ENCODE assay signal across 12 cellular contexts in genomic region chr3:193016437-193016887, GRCh38.
DNase-seq lines count a peak whose midpoint lies in the region; ATAC-seq, FAIRE-seq and TF ChIP-seq lines count a peak whose summit lies in the region.
"Had no signal": no experiment of that assay in that cellular context is flagged by ENCODE, and none has a peak within 500 bp of the region (broad histone marks: within the 10 kb centered on the region; RNA-seq: fewer than 3 reads in every experiment).

No MANE protein-coding gene starts in this region.

- H3K4me3 Mint-ChIP-seq in H9 = peak overlapping the region; percentile 10 to 61; a peak in 2 of 5 replicates
- H3K4me3 Mint-ChIP-seq in stimulated activated naive CD8-positive, alpha-beta T cell treated with anti-CD3 and anti-CD28 coated beads, Interleukin-15, amount 100 ng/mL, for 72 hours = no peak overlapping the region
- H3K4me3 Mint-ChIP-seq: T-helper 17 cell had no signal

- ATAC-seq in stimulated activated naive CD8-positive, alpha-beta T cell treated with anti-CD3 and anti-CD28 coated beads, Interleukin-15, amount 100 ng/mL, for 72 hours = no peak
- ATAC-seq: T-helper 17 cell had no signal

- H3K4ac ChIP-seq in H9 (ENCODE audit: low read depth, low read length) (no peak overlapping the region), H1 (replicated peaks; ENCODE audit: insufficient read length, low read depth, low read length) (no peak overlapping the region)

- intact Hi-C loops in ovary (cut with DNase I) = no loop called here

- no peaks in the 10 kb centered on the region for H3K79me1 ChIP-seq in H9 (ENCODE audit: insufficient read depth, low read depth, low read length, poor library complexity, severe bottlenecking)
- no peaks in the 10 kb centered on the region for H3K79me1 ChIP-seq in H1 (ENCODE audit: low read depth, low read length)

- in situ Hi-C loops in GM13976 (cut with MboI; ENCODE audit: low sequenced_read_pairs, unreplicated experiment) = no loop called here

- no peak overlapping the region for H3K27ac ChIP-seq in H9 (ENCODE audit: insufficient read length, low read depth, low read length)
- H3K27ac ChIP-seq in H1 (ENCODE audit: low read depth, low read length) = no peak overlapping the region
- no peak overlapping the region for H3K27ac ChIP-seq in ovary
- H3K27ac ChIP-seq in suprapubic skin = no peak overlapping the region
- no peak overlapping the region for H3K27ac ChIP-seq in Peyer's patch

- no peaks in the 10 kb centered on the region for H3K9me3 ChIP-seq in H9 (ENCODE audit: control insufficient read depth, low read depth, low read length)
- H3K9me3 ChIP-seq in H1 (ENCODE audit: insufficient read depth in 2 of 2, low read depth in 1 of 2, low read length in 1 of 2) = peaks cover 3% of the 10 kb centered on the region in 2 experiments; a peak in 2 of 4 replicates
- H3K9me3 ChIP-seq in ovary = no peaks in the 10 kb centered on the region
- no peaks in the 10 kb centered on the region for H3K9me3 ChIP-seq in suprapubic skin
- H3K9me3 ChIP-seq in Peyer's patch = no peaks in the 10 kb centered on the region

- H3K18ac ChIP-seq in H9 (ENCODE audit: insufficient read length, low read depth, low read length) (no peak overlapping the region), H1 (ENCODE audit: extremely low read depth, low read length) (no peak overlapping the region)

- no peak overlapping the region for H2BK5ac ChIP-seq in H9 (ENCODE audit: insufficient read length, low read length)
- peak overlapping the region; percentile 47; the same call in 1 of the 2 replicates for H2BK5ac ChIP-seq in H1 (ENCODE audit: low read depth, low read length)

- H4K8ac ChIP-seq in H9 (replicated peaks; ENCODE audit: insufficient read length, low read depth, low read length) (no peak overlapping the region), H1 (ENCODE audit: extremely low read depth, insufficient read depth, low read length) (no peak overlapping the region)

- 0 out of 8 replicates have a peak, but pooled peaks cover 0 to 2% (median 0%) of the 10 kb centered on the region in 4 experiments for H3K36me3 ChIP-seq in H1 (ENCODE audit: control insufficient read depth in 2 of 4, insufficient read depth in 4 of 4, low read length in 3 of 4)
- H3K36me3 ChIP-seq in ovary = no peaks in the 10 kb centered on the region
- H3K36me3 ChIP-seq in suprapubic skin = no peaks in the 10 kb centered on the region
- no peaks in the 10 kb centered on the region for H3K36me3 ChIP-seq in Peyer's patch

- H3K79me2 ChIP-seq in H9 (ENCODE audit: insufficient read depth, low read length) = no peaks in the 10 kb centered on the region
- H3K79me2 ChIP-seq in H1 (ENCODE audit: control insufficient read depth in 1 of 2, insufficient read depth in 2 of 2, low read length in 2 of 2) = no peaks in the 10 kb centered on the region

- peaks cover 4 to 13% (median 7%) of the 10 kb centered on the region in 3 experiments; a peak in 4 of 7 replicates for H3K36me3 Mint-ChIP-seq in H9 (ENCODE audit: insufficient read depth in 1 of 3, low read depth in 3 of 3)

- no peak overlapping the region for H3T11ph ChIP-seq in H9 (ENCODE audit: low read length)

- H3K9ac ChIP-seq in H9 (ENCODE audit: extremely low read depth, insufficient read length, low read length) (no peak overlapping the region), H1 (replicated peaks in 1 of 4; ENCODE audit: extremely low read depth in 1 of 4, low read depth in 3 of 4, low read length in 3 of 4) (no peak overlapping the region)

- TF ChIP-seq CTCF in H9 (conservative IDR thresholded peaks at IDR 0.05) (no peak), H1 (IDR thresholded peaks at IDR 0.05; ENCODE audit: control extremely low read depth in 1 of 3, insufficient read depth in 1 of 3, low read depth in 1 of 3, low read length in 3 of 3) (no peak), ovary (IDR thresholded peaks at IDR 0.05) (no peak), suprapubic skin (IDR thresholded peaks at IDR 0.05) (no peak), Peyer's patch (IDR thresholded peaks at IDR 0.05) (no peak), GM13976 (IDR thresholded peaks at IDR 0.05; ENCODE audit: borderline replicate concordance, control extremely low read depth, extremely low read depth, insufficient read depth, missing control alignments) (no peak)

- peaks cover 3% of the 10 kb centered on the region for H3K27me3 Mint-ChIP-seq in H9 (ENCODE audit: low read depth)
- peaks cover 23% of the 10 kb centered on the region for H3K27me3 Mint-ChIP-seq in stimulated activated naive CD8-positive, alpha-beta T cell treated with anti-CD3 and anti-CD28 coated beads, Interleukin-15, amount 100 ng/mL, for 72 hours

- TF ChIP-seq POLR2A in H1 (IDR thresholded peaks at IDR 0.05; ENCODE audit: control extremely low read depth in 1 of 2, low read depth in 2 of 2, low read length in 2 of 2) (no peak), ovary (IDR thresholded peaks at IDR 0.05) (no peak), suprapubic skin (IDR thresholded peaks at IDR 0.05) (no peak), Peyer's patch (IDR thresholded peaks at IDR 0.05) (no peak)

- no CpG with 5 or more reads among the region's 7 CpGs for WGBS in H9 (ENCODE audit: extremely low coverage, insufficient read length, low lambda C conversion rate)
- WGBS in H1 (ENCODE audit: extremely low coverage in 1 of 2, insufficient coverage in 1 of 2, insufficient read length in 1 of 2, insufficient replicate concordance in 2 of 2, low coverage in 1 of 2, low lambda C conversion rate in 2 of 2, missing lambda C conversion rate in 1 of 2), 2 experiments = 9% methylated on average over 7 of the region's 7 CpGs; no CpG with 5 or more reads in 1 of the 2 experiments
- WGBS in ovary, 3 donors = 14 to 17% (median 15%) methylated on average over 7 of the region's 7 CpGs
- WGBS in suprapubic skin = 25% methylated on average over 7 of the region's 7 CpGs

- H4K5ac ChIP-seq in H9 (ENCODE audit: insufficient read length, low read depth, low read length) (no peak overlapping the region), H1 (ENCODE audit: insufficient read length, low read depth, low read length) (no peak overlapping the region)

- H3K4me1 ChIP-seq in H9 (ENCODE audit: insufficient read depth, low read length) (peaks cover 9% of the 10 kb centered on the region; the same call in 1 of the 2 replicates), H1 (replicated peaks in 1 of 4; ENCODE audit: control insufficient read depth in 3 of 4, insufficient read depth in 4 of 4, low read length in 3 of 4) (peaks cover 0 to 6% (median 3%) of the 10 kb centered on the region in 4 experiments; a peak in 4 of 7 replicates), ovary (ENCODE audit: insufficient read depth) (peaks cover 2% of the 10 kb centered on the region), suprapubic skin (no peaks in the 10 kb centered on the region), Peyer's patch (no peaks in the 10 kb centered on the region)

- H3K4me1 Mint-ChIP-seq in H9 = peaks cover 17 to 20% of the 10 kb centered on the region in 2 experiments
- H3K4me1 Mint-ChIP-seq in stimulated activated naive CD8-positive, alpha-beta T cell treated with anti-CD3 and anti-CD28 coated beads, Interleukin-15, amount 100 ng/mL, for 72 hours = no peaks in the 10 kb centered on the region
- H3K4me1 Mint-ChIP-seq: T-helper 17 cell had no signal

- peak; percentile 40 for DNase-seq in H9
- peak; percentile 97 for DNase-seq in NCI-H2196 (lab: John Stamatoyannopoulos, UW; ENCODE audit: unreplicated experiment)
- DNase-seq in H1 (ENCODE audit: low read depth in 1 of 2, low spot score in 2 of 2) = peak in 1 of 2 experiments; percentile 54
- peak in 3 of 5 donors; percentile 13 to 47 (median 35) for DNase-seq in ovary
- no peak for DNase-seq in stimulated activated naive CD8-positive, alpha-beta T cell treated with anti-CD3 and anti-CD28 coated beads, Interleukin-15, amount 100 ng/mL, for 72 hours
- DNase-seq in suprapubic skin (ENCODE audit: low spot score in 2 of 2) = no peak
- DNase-seq in Peyer's patch = no peak
- no peak for DNase-seq in GM13976 (ENCODE audit: low spot score)
- DNase-seq: activated T-cell treated with anti-CD3 and anti-CD28 coated beads for 4 hours, cerebellar nuclear complex, NCI-H510A treated with DMSO at 0.1 percent for 48 hours, T-helper 17 cell had no signal

- H3K9me3 Mint-ChIP-seq in H9 = peaks cover 13 to 18% of the 10 kb centered on the region in 2 experiments
- H3K9me3 Mint-ChIP-seq in stimulated activated naive CD8-positive, alpha-beta T cell treated with anti-CD3 and anti-CD28 coated beads, Interleukin-15, amount 100 ng/mL, for 72 hours = peaks cover 16 to 18% of the 10 kb centered on the region in 2 donors

- TF ChIP-seq EP300 in H1 (IDR thresholded peaks at IDR 0.05; ENCODE audit: borderline replicate concordance in 1 of 2, low read depth in 2 of 2, low read length in 2 of 2) (no peak), ovary (IDR thresholded peaks at IDR 0.05) (no peak), suprapubic skin (IDR thresholded peaks at IDR 0.05) (no peak)

- peak; percentile 58 for FAIRE-seq in H1 (lab: Jason Lieb, UNC)

- H2BK120ac ChIP-seq in H9 (ENCODE audit: low read depth, low read length, poor library complexity, severe bottlenecking) (no peak overlapping the region), H1 (replicated peaks; ENCODE audit: low read depth, low read length) (no peak overlapping the region)

- H3K4me3 ChIP-seq in H1 (ENCODE audit: extremely low read depth in 1 of 4, insufficient read depth in 2 of 4, low read depth in 3 of 4, low read length in 4 of 4) = peak overlapping the region in 1 of 4 experiments; percentile 30; a peak in 1 of 8 replicates
- H3K4me3 ChIP-seq in ovary = no peak overlapping the region
- H3K4me3 ChIP-seq in suprapubic skin = no peak overlapping the region
- no peak overlapping the region for H3K4me3 ChIP-seq in Peyer's patch

- H3K23me2 ChIP-seq in H9 (ENCODE audit: insufficient read length, low read depth, low read length, poor library complexity, severe bottlenecking) = no peaks in the 10 kb centered on the region
- no peaks in the 10 kb centered on the region for H3K23me2 ChIP-seq in H1 (ENCODE audit: low read depth, low read length)

- POLR2A ChIA-PET in H1 (lab: Charles Lee; ENCODE audit: partially characterized antibody) = interaction anchor here (0.6 to 1.2 kb wide), 2 partner anchors 9 to 197 kb away, joined by 3 read pairs; no protein-coding TSS in a partner anchor

- H3K27me3 ChIP-seq in H9 (ENCODE audit: insufficient read depth, low read length) (no peaks in the 10 kb centered on the region), H1 (replicated peaks in 1 of 4; ENCODE audit: control insufficient read depth in 3 of 4, extremely low read depth in 1 of 4, insufficient read depth in 3 of 4, low read length in 3 of 4) (no peaks in the 10 kb centered on the region), ovary (no peaks in the 10 kb centered on the region), suprapubic skin (no peaks in the 10 kb centered on the region), Peyer's patch (no peaks in the 10 kb centered on the region)

- H3K27ac Mint-ChIP-seq in H9 = peak overlapping the region in 2 of 3 experiments; percentile 56 to 64; a peak in 1 of 7 replicates
- no peak overlapping the region for H3K27ac Mint-ChIP-seq in stimulated activated naive CD8-positive, alpha-beta T cell treated with anti-CD3 and anti-CD28 coated beads, Interleukin-15, amount 100 ng/mL, for 72 hours
- H3K27ac Mint-ChIP-seq: T-helper 17 cell had no signal

- CTCF ChIA-PET in H1 (lab: Charles Lee; ENCODE audit: partially characterized antibody) = interaction anchor here (1.3 to 2.5 kb wide), 5 partner anchors 11 to 203 kb away, joined by 3 to 18 read pairs (median 4); no protein-coding TSS in a partner anchor

- H4K20me1 ChIP-seq in H9 (ENCODE audit: control insufficient read depth, insufficient read depth, insufficient read length) (no peaks in the 10 kb centered on the region), H1 (replicated peaks in 1 of 2; ENCODE audit: control insufficient read depth in 1 of 2, insufficient read depth in 2 of 2, low read length in 2 of 2) (no peaks in the 10 kb centered on the region)

- H2AFZ ChIP-seq in H9 (ENCODE audit: low read length) (no peak overlapping the region), H1 (ENCODE audit: low read length) (no peak overlapping the region)

- H3K14ac ChIP-seq in H9 (ENCODE audit: insufficient read depth, low read length) = no peak overlapping the region
- H3K14ac ChIP-seq in H1 (ENCODE audit: insufficient read length) = no peak overlapping the region

- H3K56ac ChIP-seq in H9 (ENCODE audit: insufficient read length, low read depth, low read length) = no peak overlapping the region
- no peak overlapping the region for H3K56ac ChIP-seq in H1 (replicated peaks; ENCODE audit: insufficient read length, low read depth, low read length)

- H2BK15ac ChIP-seq in H9 (ENCODE audit: low read depth, low read length) (no peak overlapping the region), H1 (ENCODE audit: low read length) (no peak overlapping the region)

- TF ChIP-seq RAD21 in H1 (IDR thresholded peaks at IDR 0.05 in 1 of 2, conservative IDR thresholded peaks at IDR 0.05 in 1 of 2; ENCODE audit: low read depth in 2 of 2, low read length in 2 of 2) = no peak

- H2AK5ac ChIP-seq in H9 (ENCODE audit: insufficient read length, low read length) (no peak overlapping the region), H1 (ENCODE audit: low read depth, low read length) (no peak overlapping the region)

- H3K23ac ChIP-seq in H9 (ENCODE audit: insufficient read length, low read depth, low read length) (no peak overlapping the region), H1 (ENCODE audit: insufficient read length) (no peak overlapping the region)

- peak overlapping the region; percentile 17 for H3K4me2 ChIP-seq in H9 (ENCODE audit: insufficient read depth, insufficient read length, low read length)
- peak overlapping the region; percentile 43 to 58; a peak in 3 of 4 replicates for H3K4me2 ChIP-seq in H1 (ENCODE audit: insufficient read depth in 1 of 2, low read depth in 2 of 2, low read length in 2 of 2)

- H4K91ac ChIP-seq in H9 (ENCODE audit: insufficient read length, low read depth, low read length) (no peak overlapping the region), H1 (replicated peaks; ENCODE audit: insufficient read length, low read length) (no peak overlapping the region)

- H2BK20ac ChIP-seq in H9 (ENCODE audit: low read depth, low read length, poor library complexity, severe bottlenecking) (no peak overlapping the region), H1 (ENCODE audit: low read length) (no peak overlapping the region; the same call in 1 of the 2 replicates)

- H2BK12ac ChIP-seq in H9 (ENCODE audit: insufficient read length, low read depth, low read length) = no peak overlapping the region
- H2BK12ac ChIP-seq in H1 (ENCODE audit: low read depth, low read length) = no peak overlapping the region

Comparison
In these comparisons a context has a peak if more than half of its experiments do, and no peak if none do; other contexts are left out.
1. DNase-seq: peak in H9 (single experiment), NCI-H2196 (single experiment) and ovary (3 of 5); none in stimulated activated naive CD8-positive, alpha-beta T cell treated with anti-CD3 and anti-CD28 coated beads, Interleukin-15, amount 100 ng/mL, for 72 hours (0 of 2), suprapubic skin (0 of 2), Peyer's patch (0 of 3) and GM13976 (single experiment).
2. H3K27ac Mint-ChIP-seq: peak in H9 (2 of 3); none in stimulated activated naive CD8-positive, alpha-beta T cell treated with anti-CD3 and anti-CD28 coated beads, Interleukin-15, amount 100 ng/mL, for 72 hours (0 of 2).
3. H3K4me3 Mint-ChIP-seq: peak in H9 (2 of 2); none in stimulated activated naive CD8-positive, alpha-beta T cell treated with anti-CD3 and anti-CD28 coated beads, Interleukin-15, amount 100 ng/mL, for 72 hours (0 of 2).